14 cellular contexts compared by ENCODE assay signal in genomic region chr16:85207357-85207921, GRCh38.
A peak's percentile ranks its signal among the peaks of the same experiment; 100 is the strongest.
DNase-seq lines count a peak whose midpoint lies in the region; ATAC-seq and TF ChIP-seq lines count a peak whose summit lies in the region.
"Had no signal": no experiment of that assay in that cellular context is flagged by ENCODE, and none has a peak within 500 bp of the region (broad histone marks: within the 10 kb centered on the region; RNA-seq: fewer than 3 reads in every experiment).

No MANE protein-coding gene starts in this region.

- H2BK20ac ChIP-seq in IMR-90 (ENCODE audit: low read depth, low read length) = peak overlapping the region; percentile 81

- peak overlapping the region; percentile 86 for H3K23ac ChIP-seq in IMR-90 (ENCODE audit: low read depth, low read length)
- no peak overlapping the region for H3K23ac ChIP-seq in mesendoderm (ENCODE audit: low read length)

- H3K79me1 ChIP-seq in IMR-90 (ENCODE audit: low read depth in 1 of 2, low read length in 2 of 2) (peaks cover 41 to 90% of the 10 kb centered on the region in 2 experiments), mesendoderm (ENCODE audit: low read length) (peaks cover 17% of the 10 kb centered on the region)

- peak overlapping the region; percentile 75 for H2BK5ac ChIP-seq in IMR-90 (ENCODE audit: low read depth, low read length, poor library complexity, severe bottlenecking)
- H2BK5ac ChIP-seq in mesendoderm (ENCODE audit: low read length) = no peak overlapping the region

- H3K27ac ChIP-seq in IMR-90 (ENCODE audit: insufficient read depth, low read length) (peak overlapping the region; percentile 65), brain microvascular endothelial cell (no peak overlapping the region), mesendoderm (ENCODE audit: low read depth, low read length) (no peak overlapping the region), spleen (peak overlapping the region in 2 of 8 donors; percentile 13 to 18)

- TF ChIP-seq POLR2A in IMR-90 (IDR thresholded peaks at IDR 0.05; ENCODE audit: low read depth, low read length) (peak; percentile 56), spleen (IDR thresholded peaks at IDR 0.05) (no peak)

- H2AK5ac ChIP-seq in IMR-90 (ENCODE audit: low read depth, low read length) (peak overlapping the region; percentile 96), mesendoderm (ENCODE audit: low read length) (no peak overlapping the region)

- peak overlapping the region; percentile 96 for H4K91ac ChIP-seq in IMR-90 (ENCODE audit: insufficient read depth, low read depth, low read length)

- WGBS in IMR-90 (ENCODE audit: extremely low coverage in 2 of 2, insufficient read length in 1 of 2), 2 experiments = 15% methylated on average over 5 of the region's 24 CpGs; no CpG with 5 or more reads in 1 of the 2 experiments
- WGBS in mesendoderm (ENCODE audit: extremely low coverage, insufficient coverage, low lambda C conversion rate) = no CpG with 5 or more reads among the region's 24 CpGs
- WGBS in spleen, 5 donors = 83 to 95% (median 88%) methylated on average over 16 to 24 of the region's 24 CpGs

- H3K9ac ChIP-seq in IMR-90 (ENCODE audit: low read depth, low read length) (peak overlapping the region; percentile 26; the same call in 1 of the 2 replicates), mesendoderm (ENCODE audit: low read length) (no peak overlapping the region)

- H2AFZ ChIP-seq in IMR-90 (replicated peaks; ENCODE audit: low read length, poor library complexity) = peak overlapping the region; percentile 82

- DNase-seq in IMR-90 (peak; percentile 87), brain microvascular endothelial cell (peak; percentile 60), mesendoderm (no peak), spleen (peak; percentile 60), hypothalamus (lab: John Stamatoyannopoulos, UW) (no peak)
- no peak for DNase-seq in activated CD4-positive, alpha-beta T cell treated with anti-CD3 and anti-CD28 coated beads for 1 hour
- DNase-seq: activated effector memory CD4-positive, alpha-beta T cell treated with anti-CD3 and anti-CD28 coated beads, Interleukin-2, amount 50 U/mL, for 16 hours; HCEC 1CT; NCI-H146; NCI-H226; NK-92 treated with Interleukin-12 subunit alpha and Interleukin-12 subunit beta, amount 100 ng/mL, for 24 hours had no signal

- H3K18ac ChIP-seq in IMR-90 (ENCODE audit: low read depth, low read length) = peak overlapping the region; percentile 26
- H3K18ac ChIP-seq in mesendoderm (ENCODE audit: low read length) = no peak overlapping the region

- H4K20me1 ChIP-seq in IMR-90 (ENCODE audit: insufficient read depth, low read length) = peaks cover 40% of the 10 kb centered on the region

- ATAC-seq in IMR-90 (ENCODE audit: low read depth) (peak; percentile 8), GM19324 (IDR thresholded peaks at IDR 0.05; ENCODE audit: low FRiP score, unreplicated experiment) (no peak), HG03354 (IDR thresholded peaks at IDR 0.05; ENCODE audit: poor library complexity, severe bottlenecking, unreplicated experiment) (no peak)
- ATAC-seq: activated CD4-positive, CD25-positive, alpha-beta regulatory T cell treated with anti-CD3 and anti-CD28 coated beads, Interleukin-2, amount 50 U/mL, for 24 hours had no signal

- peak overlapping the region; percentile 85 for H2AK9ac ChIP-seq in IMR-90 (replicated peaks; ENCODE audit: low read depth, low read length, poor library complexity)

- H3K4me2 ChIP-seq in IMR-90 (ENCODE audit: low read depth, low read length) (peak overlapping the region; percentile 25; the same call in 1 of the 2 replicates), mesendoderm (ENCODE audit: low read length) (no peak overlapping the region)

- H3K4me3 ChIP-seq in IMR-90 (ENCODE audit: insufficient read depth, low read depth, low read length) (no peak overlapping the region), brain microvascular endothelial cell (ENCODE audit: low read depth, low read length) (no peak overlapping the region), mesendoderm (ENCODE audit: low read length) (no peak overlapping the region), spleen (no peak overlapping the region)

- H3K56ac ChIP-seq in IMR-90 (ENCODE audit: extremely low read depth, insufficient read depth, low read length) (peak overlapping the region; percentile 10; the same call in 1 of the 2 replicates), mesendoderm (ENCODE audit: low read length) (peak overlapping the region; percentile 32)

- H3K9me3 ChIP-seq in IMR-90 (ENCODE audit: control insufficient read depth, insufficient read depth, low read length) (peaks cover 2% of the 10 kb centered on the region; the same call in 1 of the 2 replicates), spleen (peaks cover 0 to 9% (median 0%) of the 10 kb centered on the region in 8 donors)

- H3K36me3 ChIP-seq in IMR-90 (ENCODE audit: control insufficient read depth, insufficient read depth, low read length) = no peaks in the 10 kb centered on the region
- no peaks in the 10 kb centered on the region for H3K36me3 ChIP-seq in brain microvascular endothelial cell (replicated peaks)
- no peaks in the 10 kb centered on the region for H3K36me3 ChIP-seq in mesendoderm (ENCODE audit: control insufficient read depth, insufficient read depth, low read length)
- no peaks in the 10 kb centered on the region for H3K36me3 ChIP-seq in spleen

- peak overlapping the region; percentile 91; the same call in 1 of the 3 replicates for H2BK15ac ChIP-seq in IMR-90 (ENCODE audit: low read depth, low read length)
- H2BK15ac ChIP-seq in mesendoderm (replicated peaks; ENCODE audit: low read depth) = no peak overlapping the region

- dilution Hi-C loops in IMR-90 (cut with HindIII; ENCODE audit: low sequenced_read_pairs, unreplicated experiment) = no loop called here

- peak overlapping the region; percentile 86 for H3K14ac ChIP-seq in IMR-90 (replicated peaks; ENCODE audit: low read depth, low read length)

- BruUV-seq in IMR-90 (replicated peaks; lab: Mats Ljungman, UMichigan) = no TSS peak

- H2BK120ac ChIP-seq in IMR-90 (ENCODE audit: low read depth, low read length) = peak overlapping the region; percentile 92
- no peak overlapping the region for H2BK120ac ChIP-seq in mesendoderm (ENCODE audit: low read depth, low read length)

- peaks cover 5% of the 10 kb centered on the region for H3K79me2 ChIP-seq in mesendoderm (ENCODE audit: control insufficient read depth, insufficient read depth, low read length)

- H3K4ac ChIP-seq in IMR-90 (ENCODE audit: low read depth, low read length) (peak overlapping the region; percentile 96), mesendoderm (ENCODE audit: low read depth, low read length) (peak overlapping the region; percentile 24)

- TF ChIP-seq RAD21 in IMR-90 (IDR thresholded peaks at IDR 0.05; ENCODE audit: low read length) = no peak

- intact Hi-C loops in IMR-90 (cut with micrococcal nuclease) = no loop called here
- intact Hi-C loops in spleen (cut with DNase I; ENCODE audit: low total_unique reads) = no loop called here

- in situ Hi-C loops in IMR-90 (cut with MboI; ENCODE audit: low sequenced_read_pairs) = no loop called here
- in situ Hi-C loops in brain microvascular endothelial cell (cut with HindIII; ENCODE audit: low pct_ligation_motif_present, low sequenced_read_pairs) = no loop called here

- H3K4me1 ChIP-seq in IMR-90 (ENCODE audit: control insufficient read depth, insufficient read depth, low read length) = peaks cover 63% of the 10 kb centered on the region
- peaks cover 7% of the 10 kb centered on the region for H3K4me1 ChIP-seq in mesendoderm (ENCODE audit: control insufficient read depth, low read depth, low read length)
- H3K4me1 ChIP-seq in spleen = peaks cover 0 to 67% (median 29%) of the 10 kb centered on the region in 6 donors

- no peak overlapping the region; the same call in 1 of the 2 replicates for H4K5ac ChIP-seq in IMR-90 (ENCODE audit: low read depth, low read length)
- H4K5ac ChIP-seq in mesendoderm (ENCODE audit: low read length) = no peak overlapping the region

- H3K27me3 ChIP-seq in IMR-90 (ENCODE audit: control insufficient read depth, insufficient read depth, low read length) (no peaks in the 10 kb centered on the region), brain microvascular endothelial cell (replicated peaks) (no peaks in the 10 kb centered on the region), mesendoderm (ENCODE audit: insufficient read depth, low read length, poor library complexity) (no peaks in the 10 kb centered on the region), spleen (replicated peaks in 1 of 7) (peaks cover 0 to 16% (median 0%) of the 10 kb centered on the region in 7 donors)

- POLR2A ChIA-PET in IMR-90 (lab: Charles Lee; ENCODE audit: unreplicated experiment) = no interaction called here

- CTCF ChIA-PET in IMR-90 (lab: Yijun Ruan, JAX) = no interaction called here

- H4K8ac ChIP-seq in IMR-90 (ENCODE audit: low read depth in 2 of 2, low read length in 2 of 2) (peak overlapping the region; percentile 7 to 86), mesendoderm (ENCODE audit: low read depth, low read length) (no peak overlapping the region)

- peaks cover 31% of the 10 kb centered on the region for H3K9me1 ChIP-seq in IMR-90 (ENCODE audit: insufficient read depth, low read length)

- TF ChIP-seq CTCF in IMR-90 (conservative IDR thresholded peaks at IDR 0.05; ENCODE audit: low read depth, low read length) = no peak
- TF ChIP-seq CTCF in brain microvascular endothelial cell (IDR thresholded peaks at IDR 0.05; ENCODE audit: low read depth, low read length, missing control alignments) = no peak
- TF ChIP-seq CTCF in spleen (IDR thresholded peaks at IDR 0.05 in 8 of 11, conservative IDR thresholded peaks at IDR 0.05 in 3 of 11) = no peak

TF ChIP-seq in IMR-90, 13 proteins besides CTCF, POLR2A, EP300 and RAD21 (continues in another document):
- TF ChIP-seq RCOR1 (IDR thresholded peaks at IDR 0.05; ENCODE audit: insufficient replicate concordance, low read length) (peak; percentile 34), SMC3 (IDR thresholded peaks at IDR 0.05; ENCODE audit: low read depth, low read length) (peak; percentile 1; the same call in 1 of the 2 replicates)
- TF ChIP-seq, protein P1, sequence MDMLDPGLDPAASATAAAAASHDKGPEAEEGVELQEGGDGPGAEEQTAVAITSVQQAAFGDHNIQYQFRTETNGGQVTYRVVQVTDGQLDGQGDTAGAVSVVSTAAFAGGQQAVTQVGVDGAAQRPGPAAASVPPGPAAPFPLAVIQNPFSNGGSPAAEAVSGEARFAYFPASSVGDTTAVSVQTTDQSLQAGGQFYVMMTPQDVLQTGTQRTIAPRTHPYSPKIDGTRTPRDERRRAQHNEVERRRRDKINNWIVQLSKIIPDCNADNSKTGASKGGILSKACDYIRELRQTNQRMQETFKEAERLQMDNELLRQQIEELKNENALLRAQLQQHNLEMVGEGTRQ (IDR thresholded peaks at IDR 0.05; ENCODE audit: low read depth, low read length) = no peak
- TF ChIP-seq, protein P2, sequence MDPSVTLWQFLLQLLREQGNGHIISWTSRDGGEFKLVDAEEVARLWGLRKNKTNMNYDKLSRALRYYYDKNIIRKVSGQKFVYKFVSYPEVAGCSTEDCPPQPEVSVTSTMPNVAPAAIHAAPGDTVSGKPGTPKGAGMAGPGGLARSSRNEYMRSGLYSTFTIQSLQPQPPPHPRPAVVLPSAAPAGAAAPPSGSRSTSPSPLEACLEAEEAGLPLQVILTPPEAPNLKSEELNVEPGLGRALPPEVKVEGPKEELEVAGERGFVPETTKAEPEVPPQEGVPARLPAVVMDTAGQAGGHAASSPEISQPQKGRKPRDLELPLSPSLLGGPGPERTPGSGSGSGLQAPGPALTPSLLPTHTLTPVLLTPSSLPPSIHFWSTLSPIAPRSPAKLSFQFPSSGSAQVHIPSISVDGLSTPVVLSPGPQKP (IDR thresholded peaks at IDR 0.05; ENCODE audit: borderline replicate concordance, low read depth, low read length) = no peak

Comparison
In these comparisons a context has a peak if more than half of its experiments do, and no peak if none do; other contexts are left out.
1. DNase-seq: peak in IMR-90 (single experiment), brain microvascular endothelial cell (single experiment) and spleen (single experiment); none in mesendoderm (single experiment), hypothalamus (0 of 51) and activated CD4-positive, alpha-beta T cell treated with anti-CD3 and anti-CD28 coated beads for 1 hour (single experiment).